1 cellular context compared by ENCODE assay signal in the genomic region with DNA sequence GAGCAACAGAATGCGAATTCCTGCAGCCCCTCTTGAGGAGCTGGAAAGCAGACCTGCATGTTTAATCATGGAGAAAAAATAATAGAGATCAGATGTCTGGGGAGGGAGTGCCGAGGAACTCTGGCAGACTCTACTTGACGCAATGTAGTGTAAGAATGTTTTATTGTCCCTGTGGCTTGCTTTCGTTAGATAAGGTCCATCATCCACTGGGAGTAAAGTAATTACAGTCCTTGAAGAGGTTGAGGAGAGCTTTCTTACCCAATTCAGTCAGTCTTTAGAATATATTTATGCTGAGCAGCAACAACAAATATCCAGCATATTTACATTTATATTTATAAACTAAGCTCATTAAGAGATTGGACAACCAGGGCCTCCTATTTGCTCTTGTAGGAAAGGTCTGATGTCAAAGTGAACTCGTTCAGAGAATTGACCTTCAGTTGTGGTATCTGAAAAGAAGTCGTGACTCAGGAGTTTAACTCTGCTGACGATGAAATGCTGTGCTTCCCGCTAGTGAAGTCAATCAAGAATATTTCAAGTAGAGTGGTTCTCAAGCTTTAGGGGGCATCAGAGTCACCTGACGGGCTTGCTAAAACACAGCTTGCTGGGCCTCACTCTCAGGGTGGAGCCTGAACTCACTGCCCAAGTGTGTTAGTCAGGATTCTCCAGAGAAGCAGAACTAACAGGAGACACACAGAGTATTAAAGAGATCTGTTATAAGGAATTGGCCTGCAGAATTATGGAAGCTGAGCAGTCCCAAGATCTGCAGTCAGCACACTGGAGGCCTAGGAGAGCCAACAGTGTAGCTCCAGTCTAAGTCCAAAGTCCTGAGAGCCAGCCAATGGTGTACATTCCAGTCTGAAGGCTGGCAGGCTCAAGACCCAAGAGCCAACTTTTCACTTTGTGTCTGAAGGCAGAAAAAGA.
A peak's percentile ranks its signal among the peaks of the same experiment; 100 is the strongest.
TF ChIP-seq lines count a peak whose summit lies in the region.

No MANE protein-coding gene starts in this region.

TF ChIP-seq in K562, 482 proteins besides CTCF, POLR2A, EP300 and RAD21 (continued from another document and continues in another):
- TF ChIP-seq ZNF395 (CRISPR knock-in tag; IDR thresholded peaks at IDR 0.05) (peak; percentile 77), MAZ (CRISPR knock-in tag; conservative IDR thresholded peaks at IDR 0.05 in 1 of 2, IDR thresholded peaks at IDR 0.05 in 1 of 2) (peak; percentile 24 to 49; a peak in 1 of 4 replicates), SIN3B (IDR thresholded peaks at IDR 0.05; ENCODE audit: low read depth) (no peak), SMC3 (conservative IDR thresholded peaks at IDR 0.05; ENCODE audit: insufficient read depth, low read depth, low read length) (no peak), FOXA3 (CRISPR knock-in tag; conservative IDR thresholded peaks at IDR 0.05 in 1 of 2, IDR thresholded peaks at IDR 0.05 in 1 of 2) (0 out of 4 replicates have a peak, but pooled peaks of 1 of the 2 experiments have one; percentile 13), NCOR1 (IDR thresholded peaks at IDR 0.05) (peak; percentile 36; the same call in 1 of the 2 replicates), ZNF589 (CRISPR knock-in tag; IDR thresholded peaks at IDR 0.05; ENCODE audit: low read depth) (0 out of 2 replicates have a peak, but pooled peaks have one; percentile 61), NCOA6 (IDR thresholded peaks at IDR 0.05) (no peak), EP400 (IDR thresholded peaks at IDR 0.05) (peak; percentile 45; the same call in 1 of the 2 replicates), ELK3 (CRISPR knock-in tag; IDR thresholded peaks at IDR 0.05) (peak; percentile 68; the same call in 1 of the 2 replicates), HOMEZ (CRISPR knock-in tag; IDR thresholded peaks at IDR 0.05) (no peak)
- TF ChIP-seq, protein P1, sequence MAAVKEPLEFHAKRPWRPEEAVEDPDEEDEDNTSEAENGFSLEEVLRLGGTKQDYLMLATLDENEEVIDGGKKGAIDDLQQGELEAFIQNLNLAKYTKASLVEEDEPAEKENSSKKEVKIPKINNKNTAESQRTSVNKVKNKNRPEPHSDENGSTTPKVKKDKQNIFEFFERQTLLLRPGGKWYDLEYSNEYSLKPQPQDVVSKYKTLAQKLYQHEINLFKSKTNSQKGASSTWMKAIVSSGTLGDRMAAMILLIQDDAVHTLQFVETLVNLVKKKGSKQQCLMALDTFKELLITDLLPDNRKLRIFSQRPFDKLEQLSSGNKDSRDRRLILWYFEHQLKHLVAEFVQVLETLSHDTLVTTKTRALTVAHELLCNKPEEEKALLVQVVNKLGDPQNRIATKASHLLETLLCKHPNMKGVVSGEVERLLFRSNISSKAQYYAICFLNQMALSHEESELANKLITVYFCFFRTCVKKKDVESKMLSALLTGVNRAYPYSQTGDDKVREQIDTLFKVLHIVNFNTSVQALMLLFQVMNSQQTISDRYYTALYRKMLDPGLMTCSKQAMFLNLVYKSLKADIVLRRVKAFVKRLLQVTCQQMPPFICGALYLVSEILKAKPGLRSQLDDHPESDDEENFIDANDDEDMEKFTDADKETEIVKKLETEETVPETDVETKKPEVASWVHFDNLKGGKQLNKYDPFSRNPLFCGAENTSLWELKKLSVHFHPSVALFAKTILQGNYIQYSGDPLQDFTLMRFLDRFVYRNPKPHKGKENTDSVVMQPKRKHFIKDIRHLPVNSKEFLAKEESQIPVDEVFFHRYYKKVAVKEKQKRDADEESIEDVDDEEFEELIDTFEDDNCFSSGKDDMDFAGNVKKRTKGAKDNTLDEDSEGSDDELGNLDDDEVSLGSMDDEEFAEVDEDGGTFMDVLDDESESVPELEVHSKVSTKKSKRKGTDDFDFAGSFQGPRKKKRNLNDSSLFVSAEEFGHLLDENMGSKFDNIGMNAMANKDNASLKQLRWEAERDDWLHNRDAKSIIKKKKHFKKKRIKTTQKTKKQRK (IDR thresholded peaks at IDR 0.05; ENCODE audit: borderline replicate concordance, low read depth, low read length) = no peak
- TF ChIP-seq, protein P2, sequence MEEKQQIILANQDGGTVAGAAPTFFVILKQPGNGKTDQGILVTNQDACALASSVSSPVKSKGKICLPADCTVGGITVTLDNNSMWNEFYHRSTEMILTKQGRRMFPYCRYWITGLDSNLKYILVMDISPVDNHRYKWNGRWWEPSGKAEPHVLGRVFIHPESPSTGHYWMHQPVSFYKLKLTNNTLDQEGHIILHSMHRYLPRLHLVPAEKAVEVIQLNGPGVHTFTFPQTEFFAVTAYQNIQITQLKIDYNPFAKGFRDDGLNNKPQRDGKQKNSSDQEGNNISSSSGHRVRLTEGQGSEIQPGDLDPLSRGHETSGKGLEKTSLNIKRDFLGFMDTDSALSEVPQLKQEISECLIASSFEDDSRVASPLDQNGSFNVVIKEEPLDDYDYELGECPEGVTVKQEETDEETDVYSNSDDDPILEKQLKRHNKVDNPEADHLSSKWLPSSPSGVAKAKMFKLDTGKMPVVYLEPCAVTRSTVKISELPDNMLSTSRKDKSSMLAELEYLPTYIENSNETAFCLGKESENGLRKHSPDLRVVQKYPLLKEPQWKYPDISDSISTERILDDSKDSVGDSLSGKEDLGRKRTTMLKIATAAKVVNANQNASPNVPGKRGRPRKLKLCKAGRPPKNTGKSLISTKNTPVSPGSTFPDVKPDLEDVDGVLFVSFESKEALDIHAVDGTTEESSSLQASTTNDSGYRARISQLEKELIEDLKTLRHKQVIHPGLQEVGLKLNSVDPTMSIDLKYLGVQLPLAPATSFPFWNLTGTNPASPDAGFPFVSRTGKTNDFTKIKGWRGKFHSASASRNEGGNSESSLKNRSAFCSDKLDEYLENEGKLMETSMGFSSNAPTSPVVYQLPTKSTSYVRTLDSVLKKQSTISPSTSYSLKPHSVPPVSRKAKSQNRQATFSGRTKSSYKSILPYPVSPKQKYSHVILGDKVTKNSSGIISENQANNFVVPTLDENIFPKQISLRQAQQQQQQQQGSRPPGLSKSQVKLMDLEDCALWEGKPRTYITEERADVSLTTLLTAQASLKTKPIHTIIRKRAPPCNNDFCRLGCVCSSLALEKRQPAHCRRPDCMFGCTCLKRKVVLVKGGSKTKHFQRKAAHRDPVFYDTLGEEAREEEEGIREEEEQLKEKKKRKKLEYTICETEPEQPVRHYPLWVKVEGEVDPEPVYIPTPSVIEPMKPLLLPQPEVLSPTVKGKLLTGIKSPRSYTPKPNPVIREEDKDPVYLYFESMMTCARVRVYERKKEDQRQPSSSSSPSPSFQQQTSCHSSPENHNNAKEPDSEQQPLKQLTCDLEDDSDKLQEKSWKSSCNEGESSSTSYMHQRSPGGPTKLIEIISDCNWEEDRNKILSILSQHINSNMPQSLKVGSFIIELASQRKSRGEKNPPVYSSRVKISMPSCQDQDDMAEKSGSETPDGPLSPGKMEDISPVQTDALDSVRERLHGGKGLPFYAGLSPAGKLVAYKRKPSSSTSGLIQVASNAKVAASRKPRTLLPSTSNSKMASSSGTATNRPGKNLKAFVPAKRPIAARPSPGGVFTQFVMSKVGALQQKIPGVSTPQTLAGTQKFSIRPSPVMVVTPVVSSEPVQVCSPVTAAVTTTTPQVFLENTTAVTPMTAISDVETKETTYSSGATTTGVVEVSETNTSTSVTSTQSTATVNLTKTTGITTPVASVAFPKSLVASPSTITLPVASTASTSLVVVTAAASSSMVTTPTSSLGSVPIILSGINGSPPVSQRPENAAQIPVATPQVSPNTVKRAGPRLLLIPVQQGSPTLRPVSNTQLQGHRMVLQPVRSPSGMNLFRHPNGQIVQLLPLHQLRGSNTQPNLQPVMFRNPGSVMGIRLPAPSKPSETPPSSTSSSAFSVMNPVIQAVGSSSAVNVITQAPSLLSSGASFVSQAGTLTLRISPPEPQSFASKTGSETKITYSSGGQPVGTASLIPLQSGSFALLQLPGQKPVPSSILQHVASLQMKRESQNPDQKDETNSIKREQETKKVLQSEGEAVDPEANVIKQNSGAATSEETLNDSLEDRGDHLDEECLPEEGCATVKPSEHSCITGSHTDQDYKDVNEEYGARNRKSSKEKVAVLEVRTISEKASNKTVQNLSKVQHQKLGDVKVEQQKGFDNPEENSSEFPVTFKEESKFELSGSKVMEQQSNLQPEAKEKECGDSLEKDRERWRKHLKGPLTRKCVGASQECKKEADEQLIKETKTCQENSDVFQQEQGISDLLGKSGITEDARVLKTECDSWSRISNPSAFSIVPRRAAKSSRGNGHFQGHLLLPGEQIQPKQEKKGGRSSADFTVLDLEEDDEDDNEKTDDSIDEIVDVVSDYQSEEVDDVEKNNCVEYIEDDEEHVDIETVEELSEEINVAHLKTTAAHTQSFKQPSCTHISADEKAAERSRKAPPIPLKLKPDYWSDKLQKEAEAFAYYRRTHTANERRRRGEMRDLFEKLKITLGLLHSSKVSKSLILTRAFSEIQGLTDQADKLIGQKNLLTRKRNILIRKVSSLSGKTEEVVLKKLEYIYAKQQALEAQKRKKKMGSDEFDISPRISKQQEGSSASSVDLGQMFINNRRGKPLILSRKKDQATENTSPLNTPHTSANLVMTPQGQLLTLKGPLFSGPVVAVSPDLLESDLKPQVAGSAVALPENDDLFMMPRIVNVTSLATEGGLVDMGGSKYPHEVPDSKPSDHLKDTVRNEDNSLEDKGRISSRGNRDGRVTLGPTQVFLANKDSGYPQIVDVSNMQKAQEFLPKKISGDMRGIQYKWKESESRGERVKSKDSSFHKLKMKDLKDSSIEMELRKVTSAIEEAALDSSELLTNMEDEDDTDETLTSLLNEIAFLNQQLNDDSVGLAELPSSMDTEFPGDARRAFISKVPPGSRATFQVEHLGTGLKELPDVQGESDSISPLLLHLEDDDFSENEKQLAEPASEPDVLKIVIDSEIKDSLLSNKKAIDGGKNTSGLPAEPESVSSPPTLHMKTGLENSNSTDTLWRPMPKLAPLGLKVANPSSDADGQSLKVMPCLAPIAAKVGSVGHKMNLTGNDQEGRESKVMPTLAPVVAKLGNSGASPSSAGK (IDR thresholded peaks at IDR 0.05) = no peak; the same call in 1 of the 2 replicates
- TF ChIP-seq, protein P3, sequence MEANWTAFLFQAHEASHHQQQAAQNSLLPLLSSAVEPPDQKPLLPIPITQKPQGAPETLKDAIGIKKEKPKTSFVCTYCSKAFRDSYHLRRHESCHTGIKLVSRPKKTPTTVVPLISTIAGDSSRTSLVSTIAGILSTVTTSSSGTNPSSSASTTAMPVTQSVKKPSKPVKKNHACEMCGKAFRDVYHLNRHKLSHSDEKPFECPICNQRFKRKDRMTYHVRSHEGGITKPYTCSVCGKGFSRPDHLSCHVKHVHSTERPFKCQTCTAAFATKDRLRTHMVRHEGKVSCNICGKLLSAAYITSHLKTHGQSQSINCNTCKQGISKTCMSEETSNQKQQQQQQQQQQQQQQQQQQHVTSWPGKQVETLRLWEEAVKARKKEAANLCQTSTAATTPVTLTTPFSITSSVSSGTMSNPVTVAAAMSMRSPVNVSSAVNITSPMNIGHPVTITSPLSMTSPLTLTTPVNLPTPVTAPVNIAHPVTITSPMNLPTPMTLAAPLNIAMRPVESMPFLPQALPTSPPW (CRISPR knock-in tag; IDR thresholded peaks at IDR 0.05) = peak; percentile 28; the same call in 1 of the 2 replicates
